Comparison of ENCODE assay signal across 30 cellular contexts in the genomic region with DNA sequence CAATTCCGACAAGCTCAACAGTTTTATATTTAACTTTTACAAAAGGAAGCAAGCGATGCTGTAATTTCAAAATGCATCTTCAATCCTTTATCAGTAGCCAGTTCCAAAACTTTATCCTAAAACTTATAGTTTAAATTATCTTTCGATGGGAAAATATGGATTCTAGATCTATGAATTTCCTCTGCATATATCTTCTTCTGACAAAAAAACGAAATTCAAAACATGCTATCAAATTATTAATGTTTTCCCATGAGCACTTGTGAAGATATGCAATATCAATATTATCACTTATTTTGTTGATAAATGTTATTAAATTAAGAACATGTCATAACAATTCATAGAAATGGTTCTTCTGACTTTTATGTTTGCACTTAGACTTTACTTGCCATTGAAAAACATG. TPM values are rescaled to one million over a fixed set of nuclear protein-coding genes. Genes with fewer than 3 reads are reported as not detected.
DNase-seq lines count a peak whose midpoint lies in the region; ATAC-seq, FAIRE-seq and TF ChIP-seq lines count a peak whose summit lies in the region.
"Had no signal": no experiment of that assay in that cellular context is flagged by ENCODE, and none has a peak within 500 bp of the region (broad histone marks: within the 10 kb centered on the region; RNA-seq: fewer than 3 reads in every experiment).

No MANE protein-coding gene starts in this region.

- H3K9ac ChIP-seq in HepG2 (ENCODE audit: insufficient read depth, low read depth, low read length) = no peak overlapping the region
- H3K9ac ChIP-seq in K562 (ENCODE audit: insufficient read depth in 1 of 2, low read depth in 2 of 2, low read length in 2 of 2) = no peak overlapping the region
- H3K9ac ChIP-seq: BLaER1 had no signal

- H3K4me2 ChIP-seq in HepG2 (ENCODE audit: low read depth, low read length) = no peak overlapping the region
- H3K4me2 ChIP-seq in K562 (ENCODE audit: insufficient read depth, low read length) = no peak overlapping the region
- H3K4me2 ChIP-seq: BLaER1 had no signal

- H3K9me3 ChIP-seq in HepG2 (ENCODE audit: low read length) (no peaks in the 10 kb centered on the region), right lobe of liver (no peaks in the 10 kb centered on the region), K562 (replicated peaks; ENCODE audit: control insufficient read depth, insufficient read depth, low read depth, low read length) (no peaks in the 10 kb centered on the region)
- H3K9me3 ChIP-seq: BE2C, BLaER1 had no signal

- FAIRE-seq in HepG2 (lab: Jason Lieb, UNC) = no peak
- no peak for FAIRE-seq in K562 (lab: Jason Lieb, UNC)
- FAIRE-seq: GM12878, GM12892, GM18507 had no signal

- H3K27me3 ChIP-seq in HepG2 (ENCODE audit: control insufficient read depth in 1 of 2, insufficient read depth in 2 of 2, low read length in 2 of 2) (peaks cover 11 to 61% of the 10 kb centered on the region in 2 experiments; a peak in 4 of 5 replicates), right lobe of liver (no peaks in the 10 kb centered on the region), K562 (ENCODE audit: control insufficient read depth in 2 of 2, insufficient read depth in 2 of 2, low read length in 2 of 2) (peaks cover 42 to 71% of the 10 kb centered on the region in 2 experiments)
- H3K27me3 ChIP-seq: BE2C, BLaER1 had no signal

- CTCF ChIA-PET in HepG2 (lab: Yijun Ruan, JAX; ENCODE audit: low intra/inter-chr PET ratio, low total read pairs) = no interaction called here
- CTCF ChIA-PET in K562 (lab: Yijun Ruan, JAX; ENCODE audit: low intra/inter-chr PET ratio) = interaction anchor here (0.6 kb wide), 1 partner anchor 238 kb away, joined by 3 read pairs; no protein-coding TSS in a partner anchor

- DNase-seq in HepG2 (ENCODE audit: low spot score) (no peak), right lobe of liver (no peak), K562 (ENCODE audit: extremely low read depth in 1 of 4, low spot score in 3 of 4) (no peak), ecto neural progenitor cell (ENCODE audit: low spot score) (no peak)
- DNase-seq: ACHN; BE2C; C1 segment of cervical spinal cord; CD4-positive, alpha-beta memory T cell; CD4-positive, CD25-positive, alpha-beta regulatory T cell; CD8-positive, alpha-beta memory T cell; COR-L47; DMS 273 treated with DMSO at 0.1 percent for 48 hours; DMS153; DMS53; DMS79; DND-41; EL; GDM1 had no signal

- TF ChIP-seq POLR2A in HepG2 (IDR thresholded peaks at IDR 0.05; ENCODE audit: insufficient read depth in 1 of 2, low read depth in 2 of 2, low read length in 2 of 2) (no peak), right lobe of liver (IDR thresholded peaks at IDR 0.05) (no peak), K562 (conservative IDR thresholded peaks at IDR 0.05) (no peak)

- no peaks in the 10 kb centered on the region for H4K20me1 ChIP-seq in HepG2 (ENCODE audit: insufficient read depth, low read length)
- peaks cover 4% of the 10 kb centered on the region for H4K20me1 ChIP-seq in K562 (replicated peaks; ENCODE audit: control insufficient read depth, insufficient read depth, low read length)
- H4K20me1 ChIP-seq: BLaER1 had no signal

- H3K36me3 ChIP-seq in HepG2 (replicated peaks in 1 of 2; ENCODE audit: control insufficient read depth in 1 of 2, insufficient read depth in 2 of 2, low read length in 2 of 2) (no peaks in the 10 kb centered on the region), right lobe of liver (no peaks in the 10 kb centered on the region), K562 (ENCODE audit: control insufficient read depth, insufficient read depth, low read length) (no peaks in the 10 kb centered on the region)
- H3K36me3 ChIP-seq: BE2C, BLaER1 had no signal

- POLR2A ChIA-PET in HepG2 (lab: Yijun Ruan, JAX) = no interaction called here
- POLR2A ChIA-PET in K562 (lab: Yijun Ruan, JAX) = interaction anchor here (1.7 kb wide), 1 partner anchor 12 kb away, joined by 3 read pairs; no protein-coding TSS in a partner anchor

- H3K4me1 ChIP-seq in HepG2 (ENCODE audit: insufficient read depth, low read length) = no peaks in the 10 kb centered on the region
- no peaks in the 10 kb centered on the region for H3K4me1 ChIP-seq in right lobe of liver
- H3K4me1 ChIP-seq in K562 (replicated peaks in 1 of 2; ENCODE audit: control insufficient read depth in 2 of 2, insufficient read depth in 2 of 2, low read length in 2 of 2) = no peaks in the 10 kb centered on the region; a peak in 1 of 5 replicates
- H3K4me1 ChIP-seq: BE2C had no signal

- TF ChIP-seq RAD21 in HepG2 (CRISPR knock-in tag; IDR thresholded peaks at IDR 0.05) = no peak
- TF ChIP-seq RAD21 in K562 (CRISPR knock-in tag; conservative IDR thresholded peaks at IDR 0.05 in 1 of 2, IDR thresholded peaks at IDR 0.05 in 1 of 2) = no peak

- BruUV-seq in HepG2 (replicated peaks; lab: Mats Ljungman, UMichigan) = no TSS peak
- BruUV-seq in K562 (replicated peaks; lab: Mats Ljungman, UMichigan) = no TSS peak

- ATAC-seq in HepG2 (no peak), right lobe of liver (no peak), K562 (no peak), GM21717 (IDR thresholded peaks at IDR 0.05; ENCODE audit: unreplicated experiment) (no peak)
- ATAC-seq: GM12878 had no signal

- H3K9me1 ChIP-seq in K562 (ENCODE audit: control insufficient read depth, insufficient read depth, low read length) = no peaks in the 10 kb centered on the region

- H3K4me3 ChIP-seq in HepG2 (replicated peaks in 1 of 3; ENCODE audit: insufficient read depth in 1 of 3, low read depth in 2 of 3, low read length in 3 of 3) (no peak overlapping the region), right lobe of liver (no peak overlapping the region), K562 (no peak overlapping the region)
- H3K4me3 ChIP-seq: BLaER1, GM12878 had no signal

- no peaks in the 10 kb centered on the region for H3K79me2 ChIP-seq in HepG2 (ENCODE audit: insufficient read depth, low read length)
- H3K79me2 ChIP-seq in K562 (ENCODE audit: control insufficient read depth, insufficient read depth, low read length) = no peaks in the 10 kb centered on the region

- intact Hi-C loops in HepG2 (cut with micrococcal nuclease; ENCODE audit: unreplicated experiment) (no loop called here), right lobe of liver (cut with DNase I) (no loop called here), K562 (cut with micrococcal nuclease) (no loop called here)

- TF ChIP-seq CTCF in HepG2 (CRISPR knock-in tag; IDR thresholded peaks at IDR 0.05) (no peak), right lobe of liver (IDR thresholded peaks at IDR 0.05) (no peak), K562 (IDR thresholded peaks at IDR 0.05 in 2 of 3, conservative IDR thresholded peaks at IDR 0.05 in 1 of 3; ENCODE audit: insufficient read depth in 2 of 3, low read depth in 1 of 3, low read length in 3 of 3) (no peak)

- in situ Hi-C loops in HepG2 (cut with HindIII; ENCODE audit: extremely low pct_ligation_motif_present, low pct_unique_long_range_greater_than_20kb) = no loop called here
- in situ Hi-C loops in K562 (cut with MboI) = no loop called here

- H2AFZ ChIP-seq in HepG2 (ENCODE audit: low read length) (no peak overlapping the region), K562 (ENCODE audit: low read depth, low read length) (no peak overlapping the region)

- TF ChIP-seq EP300 in HepG2 (IDR thresholded peaks at IDR 0.05; ENCODE audit: low read depth in 2 of 2, low read length in 2 of 2) (no peak), HepG2 (CRISPR knock-in tag; IDR thresholded peaks at IDR 0.05; ENCODE audit: borderline replicate concordance) (no peak), K562 (IDR thresholded peaks at IDR 0.05; ENCODE audit: low read length) (no peak)

- WGBS in HepG2 (ENCODE audit: low lambda C conversion rate) = under 1% methylated on average over 4 of the region's 4 CpGs
- WGBS in right lobe of liver (ENCODE audit: insufficient coverage, low coverage, low lambda C conversion rate, missing lambda C conversion rate) = 42% methylated on average over 4 of the region's 4 CpGs
- WGBS in K562 (ENCODE audit: insufficient coverage, low coverage, missing lambda C conversion rate) = 0% methylated on average over 4 of the region's 4 CpGs

- H3K27ac ChIP-seq in HepG2 (ENCODE audit: extremely low read length, insufficient read depth, low read length) = no peak overlapping the region
- no peak overlapping the region for H3K27ac ChIP-seq in right lobe of liver
- H3K27ac ChIP-seq in K562 (ENCODE audit: extremely low read depth, low read depth, low read length) = no peak overlapping the region
- H3K27ac ChIP-seq: 22Rv1, BLaER1 had no signal

RNA-seq across cellular contexts. Expression of a gene that starts 2.3 kb away (rescaled TPM):
- total RNA-seq in HepG2 (2016; rRNA removed; fragmentation: Illumina TruSeq; extraction: Trizol) (not detected in 2 replicates), right lobe of liver (not detected), K562 (2014; rRNA removed) (not detected in 2 replicates), K562 (2014; rRNA removed; fragmentation: Illumina TruSeq; extraction: Trizol) (not detected in 2 replicates), K562 (2015; rRNA removed; fragmentation: Illumina TruSeq; extraction: Trizol) (not detected in 2 replicates), K562 (2021) (not detected in 2 replicates)
- not detected in 2 replicates for total RNA-seq in HepG2 (2016; cell fraction: cytosol; rRNA removed; fragmentation: Illumina TruSeq; extraction: Trizol; ENCODE audit: low read depth)
- total RNA-seq in HepG2 (2016; cell fraction: insoluble cytoplasmic fraction; rRNA removed; fragmentation: Illumina TruSeq; extraction: Trizol) = not detected in 2 replicates
- total RNA-seq in HepG2 (2016; cell fraction: membrane; rRNA removed; fragmentation: Illumina TruSeq; extraction: Trizol) = not detected in 2 replicates
- not detected in 2 replicates for total RNA-seq in HepG2 (2016; cell fraction: nucleus; rRNA removed; fragmentation: Illumina TruSeq; extraction: Trizol)
- polyA plus RNA-seq in HepG2 (2011; rRNA removed) (not detected in 2 replicates), K562 (2011; rRNA removed) (not detected in 2 replicates), K562 (2014; fragmentation: Illumina TruSeq; extraction: Trizol) (not detected in 2 replicates), K562 (2014; fragmentation: Nextera tagmentation; extraction: Ambion mirVana) (not detected), K562 (2014; rRNA removed) (not detected in 2 replicates)
- not detected in 2 replicates for polyA plus RNA-seq in HepG2 (2011; cell fraction: cytosol; rRNA removed)
- not detected in 2 replicates for polyA plus RNA-seq in HepG2 (2011; cell fraction: nucleus; rRNA removed)
- polyA plus RNA-seq in HepG2 (2012) = not detected in 2 replicates
- polyA plus RNA-seq in HepG2 (2016; cell fraction: cytosol; fragmentation: Illumina TruSeq; extraction: Trizol; ENCODE audit: low read depth) = not detected in 2 replicates
- not detected in 2 replicates for polyA plus RNA-seq in HepG2 (2016; cell fraction: insoluble cytoplasmic fraction; fragmentation: Illumina TruSeq; extraction: Trizol; ENCODE audit: low read depth)
- not detected in 2 replicates for polyA plus RNA-seq in HepG2 (2016; cell fraction: membrane; fragmentation: Illumina TruSeq; extraction: Trizol; ENCODE audit: low read depth)
- polyA plus RNA-seq in HepG2 (2016; cell fraction: nucleus; fragmentation: Illumina TruSeq; extraction: Trizol; ENCODE audit: insufficient read depth, low read depth) = not detected in 2 replicates
- not detected in 2 replicates for polyA minus RNA-seq in HepG2 (2011; rRNA and poly(A)+ RNA removed; ENCODE audit: low replicate concordance)
- polyA minus RNA-seq in HepG2 (2011; cell fraction: cytosol; rRNA and poly(A)+ RNA removed) = not detected in 2 replicates
- polyA minus RNA-seq in HepG2 (2011; cell fraction: nucleus; rRNA and poly(A)+ RNA removed) = not detected in 2 replicates
- total RNA-seq in K562 (2011; cell fraction: chromatin; rRNA removed; ENCODE audit: low replicate concordance) = not detected in 2 replicates
- total RNA-seq in K562 (2011; cell fraction: nucleolus; rRNA removed) = not detected in 2 replicates
- total RNA-seq in K562 (2011; cell fraction: nucleoplasm; rRNA removed) = not detected in 2 replicates
- not detected in 2 replicates for polyA plus RNA-seq in K562 (2011; cell fraction: cytosol; rRNA removed)
- not detected in 2 replicates for polyA plus RNA-seq in K562 (2011; cell fraction: nucleus; rRNA removed)
- not detected in 2 replicates for polyA plus RNA-seq in K562 (2012)
- not detected in 2 replicates for polyA minus RNA-seq in K562 (2011; rRNA and poly(A)+ RNA removed)
- not detected in 2 replicates for polyA minus RNA-seq in K562 (2011; cell fraction: cytosol; rRNA and poly(A)+ RNA removed)
- polyA minus RNA-seq in K562 (2011; cell fraction: nucleus; rRNA and poly(A)+ RNA removed) = not detected in 2 replicates
- total RNA-seq: A172; A673; CD4-positive, alpha-beta memory T cell; CD4-positive, CD25-positive, alpha-beta regulatory T cell; CD8-positive, alpha-beta memory T cell; Daoy; G401; GM12878 had no signal
- polyA plus RNA-seq: AG04450; CD14-positive monocyte; CD4-positive, alpha-beta memory T cell; CD4-positive, CD25-positive, alpha-beta regulatory T cell; CD8-positive, alpha-beta memory T cell had no signal

RNA-seq across cellular contexts. Expression of a gene that starts 51.2 kb away (rescaled TPM):
- total RNA-seq in HepG2 (2016; rRNA removed; fragmentation: Illumina TruSeq; extraction: Trizol) = not detected in 2 replicates
- not detected in 2 replicates for total RNA-seq in HepG2 (2016; cell fraction: cytosol; rRNA removed; fragmentation: Illumina TruSeq; extraction: Trizol; ENCODE audit: low read depth)
- total RNA-seq in HepG2 (2016; cell fraction: insoluble cytoplasmic fraction; rRNA removed; fragmentation: Illumina TruSeq; extraction: Trizol) = not detected in 2 replicates
- total RNA-seq in HepG2 (2016; cell fraction: membrane; rRNA removed; fragmentation: Illumina TruSeq; extraction: Trizol) = not detected in 2 replicates
- total RNA-seq in HepG2 (2016; cell fraction: nucleus; rRNA removed; fragmentation: Illumina TruSeq; extraction: Trizol) = not detected in 2 replicates
- 0.27 and 0.49 TPM in 2 replicates for polyA plus RNA-seq in HepG2 (2011; rRNA removed)
- polyA plus RNA-seq in HepG2 (2011; cell fraction: cytosol; rRNA removed) = 0.17 and 0.40 TPM in 2 replicates
- not detected in 2 replicates for polyA plus RNA-seq in HepG2 (2011; cell fraction: nucleus; rRNA removed)
- polyA plus RNA-seq in HepG2 (2012) = not detected in 2 replicates
- not detected in 2 replicates for polyA plus RNA-seq in HepG2 (2016; cell fraction: cytosol; fragmentation: Illumina TruSeq; extraction: Trizol; ENCODE audit: low read depth)
- not detected in 2 replicates for polyA plus RNA-seq in HepG2 (2016; cell fraction: insoluble cytoplasmic fraction; fragmentation: Illumina TruSeq; extraction: Trizol; ENCODE audit: low read depth)
- not detected in 2 replicates for polyA plus RNA-seq in HepG2 (2016; cell fraction: membrane; fragmentation: Illumina TruSeq; extraction: Trizol; ENCODE audit: low read depth)
- polyA plus RNA-seq in HepG2 (2016; cell fraction: nucleus; fragmentation: Illumina TruSeq; extraction: Trizol; ENCODE audit: insufficient read depth, low read depth) = not detected in 2 replicates
- polyA minus RNA-seq in HepG2 (2011; rRNA and poly(A)+ RNA removed; ENCODE audit: low replicate concordance) = not detected in 2 replicates
- polyA minus RNA-seq in HepG2 (2011; cell fraction: cytosol; rRNA and poly(A)+ RNA removed) = not detected in 2 replicates
- not detected in 2 replicates for polyA minus RNA-seq in HepG2 (2011; cell fraction: nucleus; rRNA and poly(A)+ RNA removed)
- total RNA-seq in right lobe of liver = 1 to 10 TPM in 1 of 6 experiments, under 1 TPM in 4, not detected in 1; 0.51 to 3.3 (median 0.88) TPM
- total RNA-seq in K562 (2011; cell fraction: chromatin; rRNA removed; ENCODE audit: low replicate concordance) = not detected in 2 replicates
- total RNA-seq in K562 (2011; cell fraction: nucleolus; rRNA removed) = not detected in 2 replicates
- not detected in 2 replicates for total RNA-seq in K562 (2011; cell fraction: nucleoplasm; rRNA removed)
- total RNA-seq in K562 (2014; rRNA removed) = not detected in 2 replicates
- total RNA-seq in K562 (2014; rRNA removed; fragmentation: Illumina TruSeq; extraction: Trizol) = not detected in 2 replicates
- not detected in 2 replicates for total RNA-seq in K562 (2015; rRNA removed; fragmentation: Illumina TruSeq; extraction: Trizol)
- not detected in 2 replicates for total RNA-seq in K562 (2021)
- polyA plus RNA-seq in K562 (2011; rRNA removed) = not detected in 2 replicates
- polyA plus RNA-seq in K562 (2011; cell fraction: cytosol; rRNA removed) = not detected in 2 replicates
- not detected in 2 replicates for polyA plus RNA-seq in K562 (2011; cell fraction: nucleus; rRNA removed)
- polyA plus RNA-seq in K562 (2012) = 0.55 TPM in 1 of 2 replicates, not detected in the other
- not detected in 2 replicates for polyA plus RNA-seq in K562 (2014; fragmentation: Illumina TruSeq; extraction: Trizol)
- not detected for polyA plus RNA-seq in K562 (2014; fragmentation: Nextera tagmentation; extraction: Ambion mirVana)
- polyA plus RNA-seq in K562 (2014; rRNA removed) = not detected in 2 replicates
- not detected in 2 replicates for polyA minus RNA-seq in K562 (2011; rRNA and poly(A)+ RNA removed)
- not detected in 2 replicates for polyA minus RNA-seq in K562 (2011; cell fraction: cytosol; rRNA and poly(A)+ RNA removed)
- not detected in 2 replicates for polyA minus RNA-seq in K562 (2011; cell fraction: nucleus; rRNA and poly(A)+ RNA removed)
- total RNA-seq: A172; A673; CD4-positive, alpha-beta memory T cell; CD4-positive, CD25-positive, alpha-beta regulatory T cell; CD8-positive, alpha-beta memory T cell; Daoy; G401 had no signal
- polyA plus RNA-seq: AG04450; CD4-positive, alpha-beta memory T cell; CD8-positive, alpha-beta memory T cell had no signal
